8 cellular contexts compared by ENCODE assay signal in the genomic region with DNA sequence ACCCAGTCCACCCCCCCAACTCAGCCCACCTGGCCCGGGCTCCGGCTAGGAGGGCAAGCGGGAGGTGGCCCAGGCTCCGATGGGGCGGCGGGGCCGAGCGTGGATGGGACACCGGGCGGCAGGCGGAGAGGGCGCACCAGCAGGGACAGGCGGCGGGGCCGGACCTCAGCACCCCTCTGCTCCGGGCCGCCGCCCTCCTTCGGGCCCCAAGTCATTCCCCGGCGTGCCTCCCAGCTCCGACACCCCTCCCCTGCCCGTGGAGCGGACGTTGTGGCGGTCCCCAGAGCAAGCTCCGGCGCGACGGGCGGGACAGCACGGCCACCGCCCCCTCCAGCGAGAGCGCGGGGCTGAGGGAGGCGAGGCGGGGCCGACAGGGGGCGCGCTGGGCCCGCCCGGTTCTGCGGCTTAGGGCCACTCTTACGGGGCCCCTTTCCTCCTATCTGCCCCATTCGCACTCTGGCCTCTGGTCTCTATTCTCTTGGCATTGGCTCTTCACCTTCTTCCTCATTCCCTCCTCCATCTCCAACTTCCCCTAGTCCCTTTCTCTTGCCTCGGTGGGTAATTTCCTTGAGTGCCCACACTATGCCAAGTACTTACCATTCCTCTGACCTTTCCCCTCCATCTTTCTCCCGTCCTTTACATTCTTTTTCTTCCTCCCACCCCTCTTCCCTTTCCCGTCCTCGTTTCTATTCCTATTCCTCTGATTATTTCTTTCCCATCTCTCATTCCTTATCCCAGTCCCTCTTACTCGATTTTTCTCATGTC. TPM values are rescaled to one million over a fixed set of nuclear protein-coding genes. Genes with fewer than 3 reads are reported as not detected.
DNase-seq lines count a peak whose midpoint lies in the region; ATAC-seq and TF ChIP-seq lines count a peak whose summit lies in the region.

No MANE protein-coding gene starts in this region.

- H3K9me3 Mint-ChIP-seq in central memory CD8-positive, alpha-beta T cell = no peaks in the 10 kb centered on the region

- H3K4me1 ChIP-seq in HUES6 (ENCODE audit: control insufficient read depth, insufficient read depth, low read length) = peaks cover 8% of the 10 kb centered on the region; the same call in 1 of the 2 replicates

- H3K27ac ChIP-seq in HUES6 (ENCODE audit: low read depth, low read length) = no peak overlapping the region

- H3K36me3 ChIP-seq in HUES6 (ENCODE audit: control insufficient read depth, insufficient read depth, low read length) = no peaks in the 10 kb centered on the region

- peaks cover 5% of the 10 kb centered on the region for H3K36me3 Mint-ChIP-seq in central memory CD8-positive, alpha-beta T cell (ENCODE audit: insufficient read depth)

- H3K9ac ChIP-seq in HUES6 (ENCODE audit: low read length) = no peak overlapping the region

- peak overlapping the region; percentile 73 for H3K4me3 ChIP-seq in HUES6 (ENCODE audit: low read depth, low read length)
- no peak overlapping the region for H3K4me3 ChIP-seq in WI38 (ENCODE audit: low read depth, low read length)

- H3K4me1 Mint-ChIP-seq in central memory CD8-positive, alpha-beta T cell = peaks cover 15% of the 10 kb centered on the region

- no peaks in the 10 kb centered on the region for H3K9me3 ChIP-seq in HUES6 (ENCODE audit: control insufficient read depth, insufficient read depth, low read depth, low read length)

- peak overlapping the region; percentile 67 for H3K4me3 Mint-ChIP-seq in central memory CD8-positive, alpha-beta T cell

- peak; percentile 85 for ATAC-seq in central memory CD8-positive, alpha-beta T cell (replicated peaks; ENCODE audit: extremely low read depth, poor library complexity, severe bottlenecking)
- ATAC-seq in HG02973 (IDR thresholded peaks at IDR 0.05; ENCODE audit: unreplicated experiment) = no peak

- peaks cover 51% of the 10 kb centered on the region for H3K27me3 Mint-ChIP-seq in central memory CD8-positive, alpha-beta T cell

- TF ChIP-seq CTCF in GM12873 (IDR thresholded peaks at IDR 0.05; ENCODE audit: insufficient read depth, low read depth, low read length, missing control alignments) = peak; percentile 75
- TF ChIP-seq CTCF in WI38 (IDR thresholded peaks at IDR 0.05; ENCODE audit: low read depth, low read length) = peak; percentile 29; the same call in 1 of the 2 replicates

- H3K27ac Mint-ChIP-seq in central memory CD8-positive, alpha-beta T cell (ENCODE audit: low read depth) = no peak overlapping the region

- peaks cover 97% of the 10 kb centered on the region for H3K27me3 ChIP-seq in HUES6 (ENCODE audit: control insufficient read depth, insufficient read depth, low read length)

- peak; percentile 35 to 54 for DNase-seq in central memory CD8-positive, alpha-beta T cell (ENCODE audit: low spot score in 2 of 2)
- peak; percentile 20 to 39 for DNase-seq in lung microvascular endothelial cell (ENCODE audit: low read depth in 2 of 2)
- DNase-seq in stimulated activated CD8-positive, alpha-beta memory T cell treated with anti-CD3 and anti-CD28 coated beads, Interleukin-7, amount 100 ng/mL, for 4 hours (ENCODE audit: low read depth in 2 of 2) = peak; percentile 3 to 36
- DNase-seq in dedifferentiated amniotic fluid mesenchymal stem cell (ENCODE audit: extremely low spot score) = no peak

RNA-seq across cellular contexts. Expression of gene GBX1, which starts 0.7 kb away (rescaled TPM):
- not detected in 2 replicates for total RNA-seq in lung microvascular endothelial cell

RNA-seq across cellular contexts. Expression of gene ASB10, which starts 18.8 kb away (rescaled TPM):
- not detected in 2 replicates for total RNA-seq in lung microvascular endothelial cell

RNA-seq across cellular contexts. Expression of gene H2BK1, which starts 42.1 kb away (rescaled TPM):
- not detected in 2 replicates for total RNA-seq in lung microvascular endothelial cell

RNA-seq across cellular contexts. Expression of gene ABCF2, which starts 58.8 kb away (rescaled TPM):
- total RNA-seq in lung microvascular endothelial cell = 37.0 and 39.5 TPM in 2 replicates
